Comparison of ENCODE assay signal across 2 cellular contexts in genomic region chr9:84670801-84671153, GRCh38.
TF ChIP-seq lines count a peak whose summit lies in the region.

No MANE protein-coding gene starts in this region.

TF ChIP-seq in GM12878, 131 proteins besides CTCF, POLR2A, EP300 and RAD21:
- TF ChIP-seq CBFB (IDR thresholded peaks at IDR 0.05; ENCODE audit: low read depth) (no peak), JUNB (IDR thresholded peaks at IDR 0.05) (no peak), HDAC2 (IDR thresholded peaks at IDR 0.05) (no peak), E2F4 (IDR thresholded peaks at IDR 0.05; ENCODE audit: low read depth, low read length) (no peak), POU2F2 (IDR thresholded peaks at IDR 0.05; ENCODE audit: borderline replicate concordance, low read depth, low read length) (no peak), RUNX3 (IDR thresholded peaks at IDR 0.05; ENCODE audit: low read length) (no peak), HDGF (IDR thresholded peaks at IDR 0.05) (no peak), NR2C2 (IDR thresholded peaks at IDR 0.05; ENCODE audit: borderline replicate concordance, control insufficient read depth, insufficient read length, low read depth) (no peak), CHD4 (IDR thresholded peaks at IDR 0.05) (no peak), REST (IDR thresholded peaks at IDR 0.05; ENCODE audit: low read depth, low read length) (no peak)

TF ChIP-seq in HEK293T, 16 proteins besides CTCF, POLR2A, EP300 and RAD21:
- TF ChIP-seq HDGF (IDR thresholded peaks at IDR 0.05; ENCODE audit: borderline replicate concordance) (no peak), TARDBP (IDR thresholded peaks at IDR 0.05) (no peak), CTBP1 (IDR thresholded peaks at IDR 0.05; ENCODE audit: borderline replicate concordance) (no peak), ZNF384 (IDR thresholded peaks at IDR 0.05) (no peak)
TF ChIP-seq in HEK293T: peak in this region for 0.
